10 cellular contexts compared by ENCODE assay signal in the genomic region with DNA sequence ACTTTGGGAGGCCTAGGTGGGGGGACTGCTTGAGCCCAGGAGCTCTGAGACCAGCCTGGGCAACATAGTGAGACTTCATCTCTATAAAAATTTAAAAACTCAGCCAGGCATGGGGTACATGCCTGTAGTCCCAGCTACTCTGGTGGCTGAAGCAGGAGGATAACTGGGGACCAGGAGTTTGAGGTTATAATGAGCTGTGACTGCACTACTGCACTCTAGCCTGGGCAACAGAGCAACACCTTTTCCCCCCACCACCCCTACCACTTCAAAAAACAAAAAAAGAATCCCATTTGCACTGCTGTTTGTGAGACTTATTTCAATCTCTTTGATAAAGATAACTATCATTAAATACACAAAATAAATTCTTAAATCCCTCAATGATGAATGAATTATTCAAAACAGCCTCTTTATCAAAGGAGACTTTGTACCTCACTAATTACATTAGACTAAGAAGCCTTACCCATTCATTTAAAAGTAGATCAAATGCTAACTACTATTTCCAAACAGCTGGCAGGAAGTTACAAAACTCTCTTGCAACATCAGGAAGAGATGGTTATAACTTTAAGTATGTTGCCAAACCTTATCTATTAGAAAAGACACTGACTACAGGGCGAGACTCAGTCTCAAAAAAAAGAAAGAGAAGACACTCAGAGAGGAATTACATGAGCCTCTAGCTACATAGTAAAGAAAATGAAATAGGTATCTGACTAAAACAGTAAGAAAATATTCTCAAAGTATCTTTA. TPM values are rescaled to one million over a fixed set of nuclear protein-coding genes. Genes with fewer than 3 reads are reported as not detected.
A peak's percentile ranks its signal among the peaks of the same experiment; 100 is the strongest.
DNase-seq lines count a peak whose midpoint lies in the region; ATAC-seq and TF ChIP-seq lines count a peak whose summit lies in the region.
"Had no signal": no experiment of that assay in that cellular context is flagged by ENCODE, and none has a peak within 500 bp of the region (broad histone marks: within the 10 kb centered on the region; RNA-seq: fewer than 3 reads in every experiment).

No MANE protein-coding gene starts in this region.

- H3K36me3 ChIP-seq in SK-N-SH (replicated peaks in 1 of 2; ENCODE audit: control insufficient read depth in 1 of 2, insufficient read depth in 2 of 2, low read length in 1 of 2) (no peaks in the 10 kb centered on the region), SK-N-MC (ENCODE audit: insufficient read depth, low read length) (no peaks in the 10 kb centered on the region)

- H3K27me3 ChIP-seq in SK-N-SH (ENCODE audit: insufficient read depth): no peaks in the 10 kb centered on the region

- peaks cover 16% of the 10 kb centered on the region; the same call in 1 of the 2 replicates for H4K20me1 ChIP-seq in SK-N-SH (ENCODE audit: insufficient read depth)

- CTCF ChIA-PET in SK-N-SH (lab: Yijun Ruan, JAX): interaction anchor here (0.7 to 2.0 kb wide), 3 partner anchors 27 to 94 kb away, joined by 4 to 8 read pairs (median 4); no protein-coding TSS in a partner anchor
- CTCF ChIA-PET in activated naive CD4-positive, alpha-beta T cell treated with anti-CD3 and anti-CD28 coated beads for 36 hours (lab: Charles Lee): interaction anchor here (0.8 to 2.3 kb wide), 2 partner anchors 8 to 27 kb away, joined by 3 to 8 read pairs; no protein-coding TSS in a partner anchor

- H3K9me3 Mint-ChIP-seq in activated naive CD4-positive, alpha-beta T cell treated with anti-CD3 and anti-CD28 coated beads for 36 hours: peaks cover 4% of the 10 kb centered on the region

- 38% methylated on average over 1 of the region's 1 CpG for WGBS in SK-N-SH (ENCODE audit: low lambda C conversion rate)

- no peak overlapping the region for H3K4me3 Mint-ChIP-seq in activated naive CD4-positive, alpha-beta T cell treated with anti-CD3 and anti-CD28 coated beads for 36 hours

- no peak for TF ChIP-seq CTCF in SK-N-SH (IDR thresholded peaks at IDR 0.05)
- no peak for TF ChIP-seq CTCF in foreskin fibroblast (IDR thresholded peaks at IDR 0.05; ENCODE audit: low read depth, low read length)

- H3K9me3 ChIP-seq in SK-N-SH (no peaks in the 10 kb centered on the region), SK-N-MC (ENCODE audit: low read depth, low read length) (0 out of 2 replicates have a peak, but pooled peaks cover 4% of the 10 kb centered on the region)

- peaks cover 7% of the 10 kb centered on the region for H3F3A ChIP-seq in SK-N-SH (replicated peaks; ENCODE audit: insufficient read depth)

- ATAC-seq in SK-N-SH treated with all-trans-retinoic acid at 6 μM for 48 hours: peak; percentile 29; the same call in 2 of the 3 replicates
- no peak for ATAC-seq in HG03565 (IDR thresholded peaks at IDR 0.05; ENCODE audit: unreplicated experiment)
- no peak for ATAC-seq in HG02763 (IDR thresholded peaks at IDR 0.05; ENCODE audit: unreplicated experiment)

- DNase-seq in SK-N-SH (no peak), SK-N-MC (ENCODE audit: low read depth, low spot score) (peak; percentile 97), foreskin fibroblast (peak; percentile 65 to 81)
- no peak for DNase-seq in activated naive CD4-positive, alpha-beta T cell treated with anti-CD3 and anti-CD28 coated beads for 36 hours
- DNase-seq: effector CD8-positive, alpha-beta T cell had no signal

- peaks cover 96% of the 10 kb centered on the region for H3K79me2 ChIP-seq in SK-N-SH (ENCODE audit: insufficient read depth)

- peaks cover 11 to 31% of the 10 kb centered on the region in 2 experiments for H3K4me1 ChIP-seq in SK-N-SH (ENCODE audit: control insufficient read depth in 1 of 2, insufficient read depth in 2 of 2, low read depth in 1 of 2, low read length in 1 of 2)

- no peak overlapping the region for H3K27ac Mint-ChIP-seq in activated naive CD4-positive, alpha-beta T cell treated with anti-CD3 and anti-CD28 coated beads for 36 hours

- H3K27ac ChIP-seq in SK-N-SH (ENCODE audit: low read depth in 2 of 2, low read length in 1 of 2) (peak overlapping the region in 1 of 2 experiments; percentile 38; a peak in 1 of 4 replicates), SK-N-MC (peak overlapping the region; percentile 89), skin epidermis (peak overlapping the region in 12 of 21 experiments; percentile 4 to 56 (median 40))
- H3K27ac ChIP-seq: KMS-11 had no signal

- H3K4me2 ChIP-seq in SK-N-SH: no peak overlapping the region
- H3K4me2 ChIP-seq: KMS-11 had no signal

- H3K36me3 Mint-ChIP-seq in activated naive CD4-positive, alpha-beta T cell treated with anti-CD3 and anti-CD28 coated beads for 36 hours (ENCODE audit: low read depth): peaks cover 6% of the 10 kb centered on the region

- intact Hi-C loops in activated naive CD4-positive, alpha-beta T cell treated with anti-CD3 and anti-CD28 coated beads for 36 hours (cut with micrococcal nuclease): loop anchor here (1.0 kb wide), 1 partner anchor 11 kb away; no protein-coding TSS in a partner anchor

- H3K9ac ChIP-seq in SK-N-SH (no peak overlapping the region), SK-N-MC (ENCODE audit: insufficient read length) (no peak overlapping the region)
- H3K9ac ChIP-seq: KMS-11 had no signal

- TF ChIP-seq EP300 in SK-N-SH (IDR thresholded peaks at IDR 0.05; ENCODE audit: borderline replicate concordance in 1 of 2, low read depth in 1 of 2, low read length in 1 of 2): no peak

- no peak for TF ChIP-seq RAD21 in SK-N-SH (IDR thresholded peaks at IDR 0.05; ENCODE audit: low read length)

- H3K4me3 ChIP-seq in SK-N-SH (ENCODE audit: low read depth in 2 of 2, low read length in 1 of 2): no peak overlapping the region
- H3K4me3 ChIP-seq in SK-N-MC: peak overlapping the region; percentile 66
- no peak overlapping the region for H3K4me3 ChIP-seq in foreskin fibroblast (ENCODE audit: low read depth in 1 of 2, low read length in 2 of 2)
- H3K4me3 ChIP-seq in skin epidermis: no peak overlapping the region

- no peaks in the 10 kb centered on the region for H3K9me2 ChIP-seq in SK-N-SH

- no peak overlapping the region for H2AFZ ChIP-seq in SK-N-SH (ENCODE audit: low read depth)

- peaks cover 26% of the 10 kb centered on the region for H3K4me1 Mint-ChIP-seq in activated naive CD4-positive, alpha-beta T cell treated with anti-CD3 and anti-CD28 coated beads for 36 hours (ENCODE audit: low read depth)

- H3K27me3 Mint-ChIP-seq in activated naive CD4-positive, alpha-beta T cell treated with anti-CD3 and anti-CD28 coated beads for 36 hours (ENCODE audit: low read depth): no peaks in the 10 kb centered on the region

- POLR2A ChIA-PET in SK-N-SH (lab: Yijun Ruan, JAX): no interaction called here

TF ChIP-seq in SK-N-SH treated with all-trans-retinoic acid at 6 μM for 48 hours, 23 proteins besides CTCF, POLR2A, EP300 and RAD21 (continues in another document):
- no peak for TF ChIP-seq ARNTL (CRISPR knock-in tag; IDR thresholded peaks at IDR 0.05; ENCODE audit: borderline replicate concordance, low read depth)
- TF ChIP-seq TCF4 (CRISPR knock-in tag; IDR thresholded peaks at IDR 0.05; ENCODE audit: borderline replicate concordance): no peak
- TF ChIP-seq CREB5 (CRISPR knock-in tag; IDR thresholded peaks at IDR 0.05; ENCODE audit: low read depth): no peak

TF ChIP-seq in SK-N-SH, 30 proteins besides CTCF, POLR2A, EP300 and RAD21 (continues in another document):
- no peak for TF ChIP-seq NRF1 (IDR thresholded peaks at IDR 0.05; ENCODE audit: low read depth, low read length)
- no peak for TF ChIP-seq JUND (IDR thresholded peaks at IDR 0.05)
- TF ChIP-seq, protein P1, sequence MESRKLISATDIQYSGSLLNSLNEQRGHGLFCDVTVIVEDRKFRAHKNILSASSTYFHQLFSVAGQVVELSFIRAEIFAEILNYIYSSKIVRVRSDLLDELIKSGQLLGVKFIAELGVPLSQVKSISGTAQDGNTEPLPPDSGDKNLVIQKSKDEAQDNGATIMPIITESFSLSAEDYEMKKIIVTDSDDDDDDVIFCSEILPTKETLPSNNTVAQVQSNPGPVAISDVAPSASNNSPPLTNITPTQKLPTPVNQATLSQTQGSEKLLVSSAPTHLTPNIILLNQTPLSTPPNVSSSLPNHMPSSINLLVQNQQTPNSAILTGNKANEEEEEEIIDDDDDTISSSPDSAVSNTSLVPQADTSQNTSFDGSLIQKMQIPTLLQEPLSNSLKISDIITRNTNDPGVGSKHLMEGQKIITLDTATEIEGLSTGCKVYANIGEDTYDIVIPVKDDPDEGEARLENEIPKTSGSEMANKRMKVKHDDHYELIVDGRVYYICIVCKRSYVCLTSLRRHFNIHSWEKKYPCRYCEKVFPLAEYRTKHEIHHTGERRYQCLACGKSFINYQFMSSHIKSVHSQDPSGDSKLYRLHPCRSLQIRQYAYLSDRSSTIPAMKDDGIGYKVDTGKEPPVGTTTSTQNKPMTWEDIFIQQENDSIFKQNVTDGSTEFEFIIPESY (IDR thresholded peaks at IDR 0.05; ENCODE audit: borderline replicate concordance, low read depth): no peak
- no peak for TF ChIP-seq FOSL2 (IDR thresholded peaks at IDR 0.05; ENCODE audit: borderline replicate concordance, low read depth)
- TF ChIP-seq, protein P2, sequence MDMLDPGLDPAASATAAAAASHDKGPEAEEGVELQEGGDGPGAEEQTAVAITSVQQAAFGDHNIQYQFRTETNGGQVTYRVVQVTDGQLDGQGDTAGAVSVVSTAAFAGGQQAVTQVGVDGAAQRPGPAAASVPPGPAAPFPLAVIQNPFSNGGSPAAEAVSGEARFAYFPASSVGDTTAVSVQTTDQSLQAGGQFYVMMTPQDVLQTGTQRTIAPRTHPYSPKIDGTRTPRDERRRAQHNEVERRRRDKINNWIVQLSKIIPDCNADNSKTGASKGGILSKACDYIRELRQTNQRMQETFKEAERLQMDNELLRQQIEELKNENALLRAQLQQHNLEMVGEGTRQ (IDR thresholded peaks at IDR 0.05; ENCODE audit: borderline replicate concordance, low read depth, low read length): no peak
- no peak for TF ChIP-seq FOXJ3 (CRISPR knock-in tag; IDR thresholded peaks at IDR 0.05)
- TF ChIP-seq PBX3 (IDR thresholded peaks at IDR 0.05): no peak
- TF ChIP-seq YY1 (IDR thresholded peaks at IDR 0.05; ENCODE audit: low read depth): no peak
- TF ChIP-seq GABPA (IDR thresholded peaks at IDR 0.05; ENCODE audit: low read depth): no peak
- TF ChIP-seq TEAD4 (IDR thresholded peaks at IDR 0.05; ENCODE audit: borderline replicate concordance, insufficient read depth): no peak
- no peak for TF ChIP-seq CHD2 (IDR thresholded peaks at IDR 0.05; ENCODE audit: low read length, partially characterized antibody)

RNA-seq across cellular contexts. Expression of gene BLTP3B, which starts 14.7 kb away (rescaled TPM):
- 5.8 and 7.1 TPM in 2 replicates for polyA plus RNA-seq in SK-N-SH (2012; rRNA removed)
- polyA plus RNA-seq in SK-N-SH (2012; cell fraction: cytosol; rRNA removed): 9.4 and 10.5 TPM in 2 replicates
- polyA plus RNA-seq in SK-N-SH (2012; cell fraction: nucleus; rRNA removed): 2.7 and 5.6 TPM in 2 replicates
- 10 to 100 TPM; 27.0 to 27.2 TPM for total RNA-seq in activated naive CD4-positive, alpha-beta T cell treated with anti-CD3 and anti-CD28 coated beads for 36 hours

Comparison
In these comparisons a context has a peak if more than half of its experiments do, and no peak if none do; other contexts are left out.
1. DNase-seq: peak in SK-N-MC (single experiment) and foreskin fibroblast (2 of 2); none in SK-N-SH (single experiment) and activated naive CD4-positive, alpha-beta T cell treated with anti-CD3 and anti-CD28 coated beads for 36 hours (single experiment).